1 cellular context compared by ENCODE assay signal in genomic region chr1:28882009-28882628, GRCh38.
TF ChIP-seq lines count a peak whose summit lies in the region.

No MANE protein-coding gene starts in this region.

TF ChIP-seq in K562, 482 proteins besides CTCF, POLR2A, EP300 and RAD21 (continued from another document and continues in another):
- TF ChIP-seq, protein P1, sequence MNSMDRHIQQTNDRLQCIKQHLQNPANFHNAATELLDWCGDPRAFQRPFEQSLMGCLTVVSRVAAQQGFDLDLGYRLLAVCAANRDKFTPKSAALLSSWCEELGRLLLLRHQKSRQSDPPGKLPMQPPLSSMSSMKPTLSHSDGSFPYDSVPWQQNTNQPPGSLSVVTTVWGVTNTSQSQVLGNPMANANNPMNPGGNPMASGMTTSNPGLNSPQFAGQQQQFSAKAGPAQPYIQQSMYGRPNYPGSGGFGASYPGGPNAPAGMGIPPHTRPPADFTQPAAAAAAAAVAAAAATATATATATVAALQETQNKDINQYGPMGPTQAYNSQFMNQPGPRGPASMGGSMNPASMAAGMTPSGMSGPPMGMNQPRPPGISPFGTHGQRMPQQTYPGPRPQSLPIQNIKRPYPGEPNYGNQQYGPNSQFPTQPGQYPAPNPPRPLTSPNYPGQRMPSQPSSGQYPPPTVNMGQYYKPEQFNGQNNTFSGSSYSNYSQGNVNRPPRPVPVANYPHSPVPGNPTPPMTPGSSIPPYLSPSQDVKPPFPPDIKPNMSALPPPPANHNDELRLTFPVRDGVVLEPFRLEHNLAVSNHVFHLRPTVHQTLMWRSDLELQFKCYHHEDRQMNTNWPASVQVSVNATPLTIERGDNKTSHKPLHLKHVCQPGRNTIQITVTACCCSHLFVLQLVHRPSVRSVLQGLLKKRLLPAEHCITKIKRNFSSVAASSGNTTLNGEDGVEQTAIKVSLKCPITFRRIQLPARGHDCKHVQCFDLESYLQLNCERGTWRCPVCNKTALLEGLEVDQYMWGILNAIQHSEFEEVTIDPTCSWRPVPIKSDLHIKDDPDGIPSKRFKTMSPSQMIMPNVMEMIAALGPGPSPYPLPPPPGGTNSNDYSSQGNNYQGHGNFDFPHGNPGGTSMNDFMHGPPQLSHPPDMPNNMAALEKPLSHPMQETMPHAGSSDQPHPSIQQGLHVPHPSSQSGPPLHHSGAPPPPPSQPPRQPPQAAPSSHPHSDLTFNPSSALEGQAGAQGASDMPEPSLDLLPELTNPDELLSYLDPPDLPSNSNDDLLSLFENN (IDR thresholded peaks at IDR 0.05; ENCODE audit: low read depth in 2 of 2, low read length in 2 of 2) = peak; percentile 53 to 72; a peak in 2 of 4 replicates
- peak; percentile 19; the same call in 1 of the 2 replicates for TF ChIP-seq MBD2 (IDR thresholded peaks at IDR 0.05; ENCODE audit: borderline replicate concordance, low read depth)
- TF ChIP-seq, protein P2, sequence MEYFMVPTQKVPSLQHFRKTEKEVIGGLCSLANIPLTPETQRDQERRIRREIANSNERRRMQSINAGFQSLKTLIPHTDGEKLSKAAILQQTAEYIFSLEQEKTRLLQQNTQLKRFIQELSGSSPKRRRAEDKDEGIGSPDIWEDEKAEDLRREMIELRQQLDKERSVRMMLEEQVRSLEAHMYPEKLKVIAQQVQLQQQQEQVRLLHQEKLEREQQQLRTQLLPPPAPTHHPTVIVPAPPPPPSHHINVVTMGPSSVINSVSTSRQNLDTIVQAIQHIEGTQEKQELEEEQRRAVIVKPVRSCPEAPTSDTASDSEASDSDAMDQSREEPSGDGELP (CRISPR knock-in tag; IDR thresholded peaks at IDR 0.05; ENCODE audit: borderline replicate concordance) = peak; percentile 89
- TF ChIP-seq NCOR1 (IDR thresholded peaks at IDR 0.05) = peak; percentile 83
- TF ChIP-seq KDM1A (IDR thresholded peaks at IDR 0.05) = peak; percentile 96 to 98
- peak; percentile 88 for TF ChIP-seq ATF7 (IDR thresholded peaks at IDR 0.05)
- 0 out of 2 replicates have a peak, but pooled peaks have one; percentile 25 for TF ChIP-seq RBFOX2 (IDR thresholded peaks at IDR 0.05; ENCODE audit: low read depth, low read length)
- TF ChIP-seq MAFK (IDR thresholded peaks at IDR 0.05; ENCODE audit: low read length) = peak; percentile 34
- 0 out of 2 replicates have a peak, but pooled peaks have one; percentile 75 for TF ChIP-seq ZBTB17 (CRISPR knock-in tag; IDR thresholded peaks at IDR 0.05)
- no peak for TF ChIP-seq SFPQ (IDR thresholded peaks at IDR 0.05; ENCODE audit: low read depth, low read length)
- TF ChIP-seq ZNF124 (CRISPR knock-in tag; IDR thresholded peaks at IDR 0.05) = no peak
- peak; percentile 40 for TF ChIP-seq PHF20 (IDR thresholded peaks at IDR 0.05; ENCODE audit: partially characterized antibody)
- no peak for TF ChIP-seq NR4A1 (CRISPR knock-in tag; IDR thresholded peaks at IDR 0.05)
- 0 out of 2 replicates have a peak, but pooled peaks have one; percentile 73 for TF ChIP-seq NR4A1 (tag; IDR thresholded peaks at IDR 0.05)
- TF ChIP-seq SMAD3 (CRISPR knock-in tag; conservative IDR thresholded peaks at IDR 0.05) = 0 out of 2 replicates have a peak, but pooled peaks have one; percentile 3
- TF ChIP-seq, protein P3, sequence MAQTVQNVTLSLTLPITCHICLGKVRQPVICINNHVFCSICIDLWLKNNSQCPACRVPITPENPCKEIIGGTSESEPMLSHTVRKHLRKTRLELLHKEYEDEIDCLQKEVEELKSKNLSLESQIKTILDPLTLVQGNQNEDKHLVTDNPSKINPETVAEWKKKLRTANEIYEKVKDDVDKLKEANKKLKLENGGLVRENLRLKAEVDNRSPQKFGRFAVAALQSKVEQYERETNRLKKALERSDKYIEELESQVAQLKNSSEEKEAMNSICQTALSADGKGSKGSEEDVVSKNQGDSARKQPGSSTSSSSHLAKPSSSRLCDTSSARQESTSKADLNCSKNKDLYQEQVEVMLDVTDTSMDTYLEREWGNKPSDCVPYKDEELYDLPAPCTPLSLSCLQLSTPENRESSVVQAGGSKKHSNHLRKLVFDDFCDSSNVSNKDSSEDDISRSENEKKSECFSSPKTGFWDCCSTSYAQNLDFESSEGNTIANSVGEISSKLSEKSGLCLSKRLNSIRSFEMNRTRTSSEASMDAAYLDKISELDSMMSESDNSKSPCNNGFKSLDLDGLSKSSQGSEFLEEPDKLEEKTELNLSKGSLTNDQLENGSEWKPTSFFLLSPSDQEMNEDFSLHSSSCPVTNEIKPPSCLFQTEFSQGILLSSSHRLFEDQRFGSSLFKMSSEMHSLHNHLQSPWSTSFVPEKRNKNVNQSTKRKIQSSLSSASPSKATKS (CRISPR knock-in tag; IDR thresholded peaks at IDR 0.05) = no peak
- TF ChIP-seq NR2C1 (IDR thresholded peaks at IDR 0.05) = peak; percentile 31; the same call in 1 of the 2 replicates
- no peak; the same call in 1 of the 2 replicates for TF ChIP-seq NR2C1 (tag; IDR thresholded peaks at IDR 0.05)
- TF ChIP-seq NFIC (IDR thresholded peaks at IDR 0.05) = peak; percentile 84
- peak; percentile 99 for TF ChIP-seq ETV1 (tag; conservative IDR thresholded peaks at IDR 0.05; ENCODE audit: low read depth)
- peak; percentile 86 for TF ChIP-seq SP1 (CRISPR knock-in tag; IDR thresholded peaks at IDR 0.05)
- TF ChIP-seq CBX8 (IDR thresholded peaks at IDR 0.05; ENCODE audit: borderline replicate concordance, extremely low read depth, low read depth, low read length, poor library complexity, severe bottlenecking) = no peak
- TF ChIP-seq, protein P4, sequence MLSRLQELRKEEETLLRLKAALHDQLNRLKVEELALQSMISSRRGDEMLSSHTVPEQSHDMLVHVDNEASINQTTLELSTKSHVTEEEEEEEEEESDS (CRISPR knock-in tag; IDR thresholded peaks at IDR 0.05) = no peak
- 0 out of 2 replicates have a peak, but pooled peaks have one; percentile 33 for TF ChIP-seq HEY1 (CRISPR knock-in tag; IDR thresholded peaks at IDR 0.05; ENCODE audit: borderline replicate concordance)
- TF ChIP-seq, protein P5, sequence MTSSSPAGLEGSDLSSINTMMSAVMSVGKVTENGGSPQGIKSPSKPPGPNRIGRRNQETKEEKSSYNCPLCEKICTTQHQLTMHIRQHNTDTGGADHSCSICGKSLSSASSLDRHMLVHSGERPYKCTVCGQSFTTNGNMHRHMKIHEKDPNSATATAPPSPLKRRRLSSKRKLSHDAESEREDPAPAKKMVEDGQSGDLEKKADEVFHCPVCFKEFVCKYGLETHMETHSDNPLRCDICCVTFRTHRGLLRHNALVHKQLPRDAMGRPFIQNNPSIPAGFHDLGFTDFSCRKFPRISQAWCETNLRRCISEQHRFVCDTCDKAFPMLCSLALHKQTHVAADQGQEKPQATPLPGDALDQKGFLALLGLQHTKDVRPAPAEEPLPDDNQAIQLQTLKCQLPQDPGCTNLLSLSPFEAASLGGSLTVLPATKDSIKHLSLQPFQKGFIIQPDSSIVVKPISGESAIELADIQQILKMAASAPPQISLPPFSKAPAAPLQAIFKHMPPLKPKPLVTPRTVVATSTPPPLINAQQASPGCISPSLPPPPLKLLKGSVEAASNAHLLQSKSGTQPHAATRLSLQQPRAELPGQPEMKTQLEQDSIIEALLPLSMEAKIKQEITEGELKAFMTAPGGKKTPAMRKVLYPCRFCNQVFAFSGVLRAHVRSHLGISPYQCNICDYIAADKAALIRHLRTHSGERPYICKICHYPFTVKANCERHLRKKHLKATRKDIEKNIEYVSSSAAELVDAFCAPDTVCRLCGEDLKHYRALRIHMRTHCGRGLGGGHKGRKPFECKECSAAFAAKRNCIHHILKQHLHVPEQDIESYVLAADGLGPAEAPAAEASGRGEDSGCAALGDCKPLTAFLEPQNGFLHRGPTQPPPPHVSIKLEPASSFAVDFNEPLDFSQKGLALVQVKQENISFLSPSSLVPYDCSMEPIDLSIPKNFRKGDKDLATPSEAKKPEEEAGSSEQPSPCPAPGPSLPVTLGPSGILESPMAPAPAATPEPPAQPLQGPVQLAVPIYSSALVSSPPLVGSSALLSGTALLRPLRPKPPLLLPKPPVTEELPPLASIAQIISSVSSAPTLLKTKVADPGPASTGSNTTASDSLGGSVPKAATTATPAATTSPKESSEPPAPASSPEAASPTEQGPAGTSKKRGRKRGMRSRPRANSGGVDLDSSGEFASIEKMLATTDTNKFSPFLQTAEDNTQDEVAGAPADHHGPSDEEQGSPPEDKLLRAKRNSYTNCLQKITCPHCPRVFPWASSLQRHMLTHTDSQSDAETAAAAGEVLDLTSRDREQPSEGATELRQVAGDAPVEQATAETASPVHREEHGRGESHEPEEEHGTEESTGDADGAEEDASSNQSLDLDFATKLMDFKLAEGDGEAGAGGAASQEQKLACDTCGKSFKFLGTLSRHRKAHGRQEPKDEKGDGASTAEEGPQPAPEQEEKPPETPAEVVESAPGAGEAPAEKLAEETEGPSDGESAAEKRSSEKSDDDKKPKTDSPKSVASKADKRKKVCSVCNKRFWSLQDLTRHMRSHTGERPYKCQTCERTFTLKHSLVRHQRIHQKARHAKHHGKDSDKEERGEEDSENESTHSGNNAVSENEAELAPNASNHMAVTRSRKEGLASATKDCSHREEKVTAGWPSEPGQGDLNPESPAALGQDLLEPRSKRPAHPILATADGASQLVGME (CRISPR knock-in tag; IDR thresholded peaks at IDR 0.05) = 0 out of 2 replicates have a peak, but pooled peaks have one; percentile 67
- peak; percentile 31 to 94; a peak in 2 of 4 replicates for TF ChIP-seq TEAD1 (CRISPR knock-in tag; IDR thresholded peaks at IDR 0.05)
- peak; percentile 59; the same call in 1 of the 2 replicates for TF ChIP-seq TARDBP (IDR thresholded peaks at IDR 0.05)
- TF ChIP-seq TOE1 (IDR thresholded peaks at IDR 0.05; ENCODE audit: borderline replicate concordance) = peak; percentile 89
- no peak for TF ChIP-seq TOE1 (CRISPR knock-in tag; IDR thresholded peaks at IDR 0.05; ENCODE audit: borderline replicate concordance, low read depth)
- TF ChIP-seq ZKSCAN1 (IDR thresholded peaks at IDR 0.05; ENCODE audit: low read depth, low read length) = peak; percentile 82
- TF ChIP-seq SMAD4 (CRISPR knock-in tag; conservative IDR thresholded peaks at IDR 0.05) = peak; percentile 74
- peak; percentile 65; the same call in 1 of the 2 replicates for TF ChIP-seq OTX1 (CRISPR knock-in tag; IDR thresholded peaks at IDR 0.05)
- TF ChIP-seq ZKSCAN3 (CRISPR knock-in tag; IDR thresholded peaks at IDR 0.05) = no peak
- TF ChIP-seq SIN3A (IDR thresholded peaks at IDR 0.05; ENCODE audit: borderline replicate concordance in 2 of 2, control insufficient read depth in 1 of 2, low read depth in 2 of 2, low read length in 2 of 2) = peak in 1 of 2 experiments; percentile 53; a peak in 1 of 4 replicates
- peak; percentile 97 for TF ChIP-seq TRIM28 (IDR thresholded peaks at IDR 0.05)
- TF ChIP-seq CAMTA2 (CRISPR knock-in tag; conservative IDR thresholded peaks at IDR 0.05) = no peak
- TF ChIP-seq, protein P6, sequence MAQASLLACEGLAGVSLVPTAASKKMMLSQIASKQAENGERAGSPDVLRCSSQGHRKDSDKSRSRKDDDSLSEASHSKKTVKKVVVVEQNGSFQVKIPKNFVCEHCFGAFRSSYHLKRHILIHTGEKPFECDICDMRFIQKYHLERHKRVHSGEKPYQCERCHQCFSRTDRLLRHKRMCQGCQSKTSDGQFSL (CRISPR knock-in tag; IDR thresholded peaks at IDR 0.05) = peak; percentile 87; the same call in 1 of the 2 replicates
- TF ChIP-seq, protein P6 (tag; IDR thresholded peaks at IDR 0.05) = no peak
- peak; percentile 62 for TF ChIP-seq CREM (IDR thresholded peaks at IDR 0.05; ENCODE audit: low read depth)
- peak; percentile 49; the same call in 1 of the 2 replicates for TF ChIP-seq MTF1 (CRISPR knock-in tag; IDR thresholded peaks at IDR 0.05; ENCODE audit: borderline replicate concordance)
- TF ChIP-seq CBX1 (IDR thresholded peaks at IDR 0.05; ENCODE audit: low read depth) = peak; percentile 96
- TF ChIP-seq, protein P7, sequence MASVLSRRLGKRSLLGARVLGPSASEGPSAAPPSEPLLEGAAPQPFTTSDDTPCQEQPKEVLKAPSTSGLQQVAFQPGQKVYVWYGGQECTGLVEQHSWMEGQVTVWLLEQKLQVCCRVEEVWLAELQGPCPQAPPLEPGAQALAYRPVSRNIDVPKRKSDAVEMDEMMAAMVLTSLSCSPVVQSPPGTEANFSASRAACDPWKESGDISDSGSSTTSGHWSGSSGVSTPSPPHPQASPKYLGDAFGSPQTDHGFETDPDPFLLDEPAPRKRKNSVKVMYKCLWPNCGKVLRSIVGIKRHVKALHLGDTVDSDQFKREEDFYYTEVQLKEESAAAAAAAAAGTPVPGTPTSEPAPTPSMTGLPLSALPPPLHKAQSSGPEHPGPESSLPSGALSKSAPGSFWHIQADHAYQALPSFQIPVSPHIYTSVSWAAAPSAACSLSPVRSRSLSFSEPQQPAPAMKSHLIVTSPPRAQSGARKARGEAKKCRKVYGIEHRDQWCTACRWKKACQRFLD (CRISPR knock-in tag; IDR thresholded peaks at IDR 0.05) = peak; percentile 54; the same call in 1 of the 2 replicates
- TF ChIP-seq TBP (optimal IDR thresholded peaks at IDR 0.05; ENCODE audit: low read depth, low read length) = peak; percentile 28
- TF ChIP-seq, protein P8, sequence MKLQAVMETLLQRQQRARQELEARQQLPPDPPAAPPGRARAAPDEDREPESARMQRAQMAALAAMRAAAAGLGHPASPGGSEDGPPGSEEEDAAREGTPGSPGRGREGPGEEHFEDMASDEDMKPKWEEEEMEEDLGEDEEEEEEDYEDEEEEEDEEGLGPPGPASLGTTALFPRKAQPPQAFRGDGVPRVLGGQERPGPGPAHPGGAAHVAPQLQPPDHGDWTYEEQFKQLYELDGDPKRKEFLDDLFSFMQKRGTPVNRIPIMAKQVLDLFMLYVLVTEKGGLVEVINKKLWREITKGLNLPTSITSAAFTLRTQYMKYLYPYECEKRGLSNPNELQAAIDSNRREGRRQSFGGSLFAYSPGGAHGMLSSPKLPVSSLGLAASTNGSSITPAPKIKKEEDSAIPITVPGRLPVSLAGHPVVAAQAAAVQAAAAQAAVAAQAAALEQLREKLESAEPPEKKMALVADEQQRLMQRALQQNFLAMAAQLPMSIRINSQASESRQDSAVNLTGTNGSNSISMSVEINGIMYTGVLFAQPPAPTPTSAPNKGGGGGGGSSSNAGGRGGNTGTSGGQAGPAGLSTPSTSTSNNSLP (IDR thresholded peaks at IDR 0.05; ENCODE audit: borderline replicate concordance, low read depth, low read length) = peak; percentile 84; the same call in 1 of the 2 replicates
